ENCODE assay signal across 8 cellular contexts in genomic region chr3:150286390-150287147, GRCh38.
DNase-seq lines count a peak whose midpoint lies in the region; ATAC-seq, FAIRE-seq and TF ChIP-seq lines count a peak whose summit lies in the region.

No MANE protein-coding gene starts in this region.

- no peak overlapping the region for H3K9ac ChIP-seq in endothelial cell of umbilical vein (replicated peaks; ENCODE audit: extremely low read depth, insufficient read depth, low read length)
- no peak overlapping the region for H3K9ac ChIP-seq in neural cell (ENCODE audit: low read length)

- H3K9me3 ChIP-seq in endothelial cell of umbilical vein (replicated peaks; ENCODE audit: control insufficient read depth, insufficient read depth, low read length) (no peaks in the 10 kb centered on the region), neural cell (ENCODE audit: low read length) (no peaks in the 10 kb centered on the region)

- no peaks in the 10 kb centered on the region for H3K4me1 ChIP-seq in endothelial cell of umbilical vein (ENCODE audit: control insufficient read depth, extremely low read depth, insufficient read depth, low read length)

- H2AFZ ChIP-seq in endothelial cell of umbilical vein (ENCODE audit: low read depth, low read length) (peak overlapping the region; percentile 80), neural cell (ENCODE audit: low read depth, low read length) (no peak overlapping the region)

- intact Hi-C loops in activated CD4-positive, alpha-beta T cell treated with anti-CD3 and anti-CD28 coated beads for 36 hours (cut with DNase I, micrococcal nuclease): loop anchor here (1.0 to 5.0 kb wide), 2 partner anchors 126 to 209 kb away; no protein-coding TSS in a partner anchor
- intact Hi-C loops in endothelial cell of umbilical vein (cut with micrococcal nuclease): loop anchor here (1.0 kb wide), 5 partner anchors 59 to 209 kb away; partner anchors contain the start of gene TSC22D2

- no peak overlapping the region for H3K4me2 ChIP-seq in endothelial cell of umbilical vein (ENCODE audit: insufficient read depth, low read length)
- no peak overlapping the region for H3K4me2 ChIP-seq in neural cell (ENCODE audit: low read length)

- CTCF ChIA-PET in activated CD4-positive, alpha-beta T cell treated with anti-CD3 and anti-CD28 coated beads for 36 hours (lab: Charles Lee): interaction anchor here (0.6 to 2.9 kb wide), 9 partner anchors 10 to 553 kb away, joined by 3 to 36 read pairs (median 3); no protein-coding TSS in a partner anchor
- CTCF ChIA-PET in endothelial cell of umbilical vein (lab: Charles Lee): interaction anchor here (0.6 to 4.5 kb wide), 29 partner anchors 9 to 349 kb away, joined by 3 to 62 read pairs (median 4); partner anchors contain the start of gene TSC22D2

- no peaks in the 10 kb centered on the region for H3F3A ChIP-seq in neural cell (ENCODE audit: insufficient read depth, low read length, poor library complexity, severe bottlenecking)

- H4K20me1 ChIP-seq in endothelial cell of umbilical vein (replicated peaks; ENCODE audit: control insufficient read depth, extremely low read depth, insufficient read depth, low read length): no peaks in the 10 kb centered on the region
- no peaks in the 10 kb centered on the region for H4K20me1 ChIP-seq in neural cell (ENCODE audit: insufficient read depth)

- TF ChIP-seq POLR2A in endothelial cell of umbilical vein (IDR thresholded peaks at IDR 0.05; ENCODE audit: low read depth, low read length): no peak

- H3K27ac ChIP-seq in endothelial cell of umbilical vein (ENCODE audit: insufficient read depth, low read depth, low read length) (no peak overlapping the region), neural cell (ENCODE audit: low read length) (no peak overlapping the region)

- no peak overlapping the region for H3K4me3 ChIP-seq in endothelial cell of umbilical vein (replicated peaks in 1 of 3; ENCODE audit: insufficient read depth in 1 of 3, low read depth in 1 of 3, low read length in 3 of 3)
- no peak overlapping the region for H3K4me3 ChIP-seq in neural cell (ENCODE audit: low read length)

- DNase-seq in activated CD4-positive, alpha-beta T cell treated with anti-CD3 and anti-CD28 coated beads for 36 hours: peak; percentile 9
- DNase-seq in activated CD4-positive, alpha-beta T cell treated with anti-CD3 and anti-CD28 coated beads for 1 hour: no peak
- peak; percentile 56 for DNase-seq in RPMI7951 (ENCODE audit: low read depth)
- peak; percentile 68 for DNase-seq in endothelial cell of umbilical vein (ENCODE audit: low read depth, low spot score)
- DNase-seq in mesenteric fat pad (ENCODE audit: low spot score): no peak

- TF ChIP-seq CTCF in endothelial cell of umbilical vein (IDR thresholded peaks at IDR 0.05; ENCODE audit: extremely low read depth in 1 of 2, insufficient read depth in 1 of 2, low read depth in 1 of 2, low read length in 2 of 2) (peak; percentile 41 to 55), neural cell (IDR thresholded peaks at IDR 0.05; ENCODE audit: poor library complexity, severe bottlenecking) (peak; percentile 46)

- H3K27ac Mint-ChIP-seq in activated CD4-positive, alpha-beta T cell treated with anti-CD3 and anti-CD28 coated beads for 36 hours: no peak overlapping the region

- H3K27me3 Mint-ChIP-seq in activated CD4-positive, alpha-beta T cell treated with anti-CD3 and anti-CD28 coated beads for 36 hours: peaks cover 14% of the 10 kb centered on the region

- H3K36me3 ChIP-seq in endothelial cell of umbilical vein (ENCODE audit: control insufficient read depth in 2 of 2, extremely low read depth in 1 of 2, insufficient read depth in 2 of 2, low read length in 2 of 2) (no peaks in the 10 kb centered on the region), neural cell (ENCODE audit: insufficient read depth, low read length) (no peaks in the 10 kb centered on the region)

- H3K4me3 Mint-ChIP-seq in activated CD4-positive, alpha-beta T cell treated with anti-CD3 and anti-CD28 coated beads for 36 hours: no peak overlapping the region

- BruUV-seq in endothelial cell of umbilical vein (replicated peaks; lab: Mats Ljungman, UMichigan): no TSS peak

- H3K27me3 ChIP-seq in endothelial cell of umbilical vein (ENCODE audit: control insufficient read depth in 2 of 2, insufficient read depth in 2 of 2, low read length in 2 of 2): no peaks in the 10 kb centered on the region
- no peaks in the 10 kb centered on the region for H3K27me3 ChIP-seq in neural cell (ENCODE audit: insufficient read depth, low read depth, low read length)

- H3K9me3 Mint-ChIP-seq in activated CD4-positive, alpha-beta T cell treated with anti-CD3 and anti-CD28 coated beads for 36 hours (ENCODE audit: low read depth): no peaks in the 10 kb centered on the region

- TF ChIP-seq RAD21 in Ishikawa (IDR thresholded peaks at IDR 0.05; ENCODE audit: low read depth) (peak; percentile 75), neural cell (conservative IDR thresholded peaks at IDR 0.05) (peak; percentile 27)

- peak; percentile 58 for ATAC-seq in activated CD4-positive, alpha-beta T cell treated with anti-CD3 and anti-CD28 coated beads for 36 hours
- peak; percentile 68 for ATAC-seq in GM21423 (IDR thresholded peaks at IDR 0.05; ENCODE audit: unreplicated experiment)

- no peaks in the 10 kb centered on the region for H3K9me2 ChIP-seq in neural cell (ENCODE audit: insufficient read depth, low read length)

- POLR2A ChIA-PET in activated CD4-positive, alpha-beta T cell treated with anti-CD3 and anti-CD28 coated beads for 36 hours (lab: Charles Lee): no interaction called here
- POLR2A ChIA-PET in endothelial cell of umbilical vein (lab: Charles Lee): interaction anchor here (0.6 kb wide), 1 partner anchor 122 kb away, joined by 3 read pairs; the partner anchor contains the start of gene TSC22D2

- H3K79me2 ChIP-seq in endothelial cell of umbilical vein (ENCODE audit: control insufficient read depth, insufficient read depth, low read length) (no peaks in the 10 kb centered on the region), neural cell (replicated peaks; ENCODE audit: insufficient read depth, low read length) (no peaks in the 10 kb centered on the region)

- H3K9me1 ChIP-seq in endothelial cell of umbilical vein (replicated peaks; ENCODE audit: control insufficient read depth, extremely low read depth, insufficient read depth, low read length): no peaks in the 10 kb centered on the region

- H3K36me3 Mint-ChIP-seq in activated CD4-positive, alpha-beta T cell treated with anti-CD3 and anti-CD28 coated beads for 36 hours (ENCODE audit: low read depth): no peaks in the 10 kb centered on the region

- TF ChIP-seq EP300 in Ishikawa (IDR thresholded peaks at IDR 0.05; ENCODE audit: borderline replicate concordance) (no peak), neural cell (conservative IDR thresholded peaks at IDR 0.05; ENCODE audit: poor library complexity, severe bottlenecking) (no peak)

- peak; percentile 77 for FAIRE-seq in endothelial cell of umbilical vein (lab: Jason Lieb, UNC)

- no peaks in the 10 kb centered on the region for H3K4me1 Mint-ChIP-seq in activated CD4-positive, alpha-beta T cell treated with anti-CD3 and anti-CD28 coated beads for 36 hours

- dilution Hi-C loops in endothelial cell of umbilical vein (cut with MboI; ENCODE audit: extremely low pct_ligation_motif_present, low sequenced_read_pairs): no loop called here

TF ChIP-seq in Ishikawa, 13 proteins besides CTCF, POLR2A, EP300 and RAD21 (continues in another document):
- TF ChIP-seq TEAD4 (IDR thresholded peaks at IDR 0.05): no peak

TF ChIP-seq in endothelial cell of umbilical vein, 7 proteins besides CTCF, POLR2A, EP300 and RAD21:
- TF ChIP-seq MYC (IDR thresholded peaks at IDR 0.05; ENCODE audit: low read depth, low read length): no peak
- TF ChIP-seq POLR2AphosphoS5 (IDR thresholded peaks at IDR 0.05; ENCODE audit: insufficient read depth, low read depth, low read length): no peak
- TF ChIP-seq GATA2 (IDR thresholded peaks at IDR 0.05; ENCODE audit: insufficient read depth, insufficient read length, low read depth, low read length): no peak
- TF ChIP-seq FOS (IDR thresholded peaks at IDR 0.05; ENCODE audit: borderline replicate concordance, insufficient read depth, low read length): no peak
- no peak for TF ChIP-seq MAX (IDR thresholded peaks at IDR 0.05; ENCODE audit: insufficient read depth, insufficient read length)
- TF ChIP-seq JUN (IDR thresholded peaks at IDR 0.05; ENCODE audit: borderline replicate concordance, insufficient read depth, insufficient read length, low read depth): no peak
- TF ChIP-seq EZH2 (IDR thresholded peaks at IDR 0.05; ENCODE audit: borderline replicate concordance, low read depth, low read length, severe bottlenecking): no peak

TF ChIP-seq in neural cell, 6 proteins besides CTCF, POLR2A, EP300 and RAD21:
- TF ChIP-seq POLR2AphosphoS5 (IDR thresholded peaks at IDR 0.05) (no peak), EZH2 (IDR thresholded peaks at IDR 0.05; ENCODE audit: borderline replicate concordance, insufficient read depth, low read length, poor library complexity, severe bottlenecking) (no peak), SMC3 (conservative IDR thresholded peaks at IDR 0.05; ENCODE audit: poor library complexity) (peak; percentile 63)

Comparison
In these comparisons a context has a peak if more than half of its experiments do, and no peak if none do; other contexts are left out.
1. DNase-seq: peak in activated CD4-positive, alpha-beta T cell treated with anti-CD3 and anti-CD28 coated beads for 36 hours (single experiment), RPMI7951 (single experiment) and endothelial cell of umbilical vein (single experiment); none in activated CD4-positive, alpha-beta T cell treated with anti-CD3 and anti-CD28 coated beads for 1 hour (single experiment) and mesenteric fat pad (single experiment).